ENCODE assay signal across 8 cellular contexts in the genomic region with DNA sequence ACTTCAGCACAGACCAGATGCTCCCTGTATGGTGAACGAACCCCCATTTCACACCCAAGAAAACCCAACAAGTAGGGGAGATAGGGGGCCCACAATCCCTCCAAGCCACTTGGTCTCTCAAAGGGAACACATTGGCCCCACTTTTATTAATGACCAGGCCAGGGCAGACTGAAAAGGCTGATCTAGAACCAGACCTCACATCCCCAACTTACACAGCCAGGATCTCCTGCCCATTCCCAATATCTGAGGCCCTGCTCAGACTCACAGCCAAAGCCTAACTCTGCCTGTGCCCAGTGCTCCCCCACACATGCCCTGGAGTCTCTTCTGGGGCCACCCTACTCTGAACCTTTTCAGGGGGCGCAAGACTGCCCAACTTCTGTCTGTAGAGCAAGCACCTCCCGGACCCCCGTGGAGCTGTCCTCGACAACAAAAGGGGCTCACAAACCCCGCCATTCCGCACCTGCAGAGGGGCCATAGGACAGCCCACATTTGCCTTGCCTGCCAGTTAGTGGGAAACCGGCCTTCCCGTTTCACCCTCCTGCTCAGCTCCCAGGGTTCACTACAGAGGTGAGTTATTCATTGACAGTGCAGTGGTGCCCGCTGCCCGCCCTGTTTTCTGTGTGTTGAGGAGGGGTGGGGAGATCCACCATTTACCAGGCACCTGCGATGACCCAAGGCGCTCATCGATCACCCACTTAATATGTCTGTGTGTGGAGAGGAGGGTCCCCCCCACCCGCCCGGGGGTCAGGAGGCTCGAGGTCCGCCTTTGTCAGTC.
DNase-seq lines count a peak whose midpoint lies in the region; TF ChIP-seq lines count a peak whose summit lies in the region.

No MANE protein-coding gene starts in this region.

- no peaks in the 10 kb centered on the region for H3K9me3 Mint-ChIP-seq in nephron

- no peaks in the 10 kb centered on the region for H3K36me3 ChIP-seq in endocrine pancreas (ENCODE audit: control insufficient read depth, insufficient read depth, low read length)

- no peaks in the 10 kb centered on the region for H3K4me1 ChIP-seq in endocrine pancreas (ENCODE audit: control insufficient read depth, insufficient read depth, low read length)

- peak overlapping the region; percentile 55 for H3K9ac ChIP-seq in endocrine pancreas (ENCODE audit: control insufficient read depth, insufficient read depth, low read length)

- H3K4me1 Mint-ChIP-seq in nephron = peaks cover 52% of the 10 kb centered on the region

- H3K4me3 Mint-ChIP-seq in nephron = peak overlapping the region; percentile 84 to 91 (median 87)

- no peaks in the 10 kb centered on the region for H3K27me3 Mint-ChIP-seq in nephron (ENCODE audit: low read depth)

- H3K36me3 Mint-ChIP-seq in nephron (ENCODE audit: low read depth) = peaks cover 3% of the 10 kb centered on the region

- H3K27me3 ChIP-seq in endocrine pancreas (ENCODE audit: control insufficient read depth, insufficient read depth, low read length) = no peaks in the 10 kb centered on the region

- H3K4me3 ChIP-seq in endocrine pancreas (ENCODE audit: control insufficient read depth, insufficient read depth, low read length) = peak overlapping the region; percentile 27

- no peak for TF ChIP-seq CTCF in nephron (IDR thresholded peaks at IDR 0.05; ENCODE audit: unreplicated experiment in 3 of 3)

- peak overlapping the region; percentile 90 to 94 (median 93) for H3K27ac Mint-ChIP-seq in nephron

- no peaks in the 10 kb centered on the region for H3K9me3 ChIP-seq in endocrine pancreas (ENCODE audit: control insufficient read depth, low read length)

- DNase-seq in DMS53 treated with DMSO at 0.1 percent for 48 hours (lab: John Stamatoyannopoulos, UW; ENCODE audit: unreplicated experiment) = peak; percentile 7
- DNase-seq in NCI-H345 (lab: John Stamatoyannopoulos, UW) = peak; percentile 4
- DNase-seq in activated gamma-delta T cell treated with Interleukin-2 at 50 U/mL for 16 hours = no peak
- DNase-seq in NCI-H1436 (lab: John Stamatoyannopoulos, UW) = no peak
- no peak for DNase-seq in AG08395 (ENCODE audit: low spot score)
- DNase-seq in NCI-H2107 treated with DMSO at 0.1 percent for 48 hours (lab: John Stamatoyannopoulos, UW; ENCODE audit: unreplicated experiment) = no peak

Comparison
In these comparisons a context has a peak if more than half of its experiments do, and no peak if none do; other contexts are left out.
1. DNase-seq: peak in DMS53 treated with DMSO at 0.1 percent for 48 hours (single experiment) and NCI-H345 (single experiment); none in activated gamma-delta T cell treated with Interleukin-2 at 50 U/mL for 16 hours (single experiment), NCI-H1436 (single experiment), AG08395 (single experiment) and NCI-H2107 treated with DMSO at 0.1 percent for 48 hours (single experiment).